8 cellular contexts compared by ENCODE assay signal in the genomic region with DNA sequence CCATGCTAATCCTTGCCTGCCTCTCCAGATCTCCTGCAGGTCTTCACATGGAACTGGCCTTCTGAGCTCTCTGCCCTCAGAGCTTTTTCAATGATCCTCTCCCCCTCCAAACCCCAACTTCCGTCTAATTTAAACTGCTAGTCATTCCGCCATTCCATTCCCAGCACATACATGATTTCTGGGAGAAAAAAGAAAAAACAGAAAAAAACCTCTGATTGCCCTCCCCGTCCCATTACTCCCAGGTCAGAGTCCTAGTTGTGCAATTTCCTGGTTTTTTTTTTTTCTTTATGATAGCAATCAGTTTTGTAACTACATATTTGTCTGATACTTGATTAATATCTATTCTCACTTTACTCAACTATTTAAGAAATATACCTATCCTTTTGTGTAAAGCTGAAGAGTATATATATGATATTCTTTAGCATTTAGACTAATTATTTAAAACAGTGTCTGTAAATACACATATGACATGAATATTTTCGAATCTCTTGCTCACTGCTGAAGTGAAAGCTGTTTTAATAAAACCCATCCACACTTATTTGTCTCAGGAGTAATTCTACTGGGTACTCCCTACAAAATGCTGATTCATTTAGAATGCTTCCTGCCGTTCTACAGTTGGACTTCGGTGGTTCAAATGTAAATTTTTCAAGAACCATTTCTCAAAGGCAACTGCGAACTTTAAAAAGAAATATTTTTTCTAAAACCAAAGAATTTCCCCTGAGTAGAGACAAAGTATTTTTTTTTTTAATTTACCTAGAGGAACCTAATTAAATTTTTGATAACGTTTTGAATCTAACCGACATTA. TPM values are rescaled to one million over a fixed set of nuclear protein-coding genes. Genes with fewer than 3 reads are reported as not detected.
DNase-seq lines count a peak whose midpoint lies in the region; ATAC-seq and TF ChIP-seq lines count a peak whose summit lies in the region.

No MANE protein-coding gene starts in this region.

- ATAC-seq in gastrocnemius medialis (no peak), HG03571 (IDR thresholded peaks at IDR 0.05; ENCODE audit: unreplicated experiment) (no peak), HG03280 (IDR thresholded peaks at IDR 0.05; ENCODE audit: unreplicated experiment) (no peak)

- peak overlapping the region; percentile 90 for H3K4me3 ChIP-seq in HFF-Myc (replicated peaks; ENCODE audit: low read depth, low read length)
- peak overlapping the region; percentile 68 to 88 (median 72) for H3K4me3 ChIP-seq in gastrocnemius medialis

- H3K9me3 ChIP-seq in gastrocnemius medialis: no peaks in the 10 kb centered on the region

- H3K4me1 ChIP-seq in gastrocnemius medialis: peaks cover 10 to 15% of the 10 kb centered on the region in 2 donors

- no peaks in the 10 kb centered on the region for H3K27me3 ChIP-seq in gastrocnemius medialis

- peak overlapping the region; percentile 97 for H3K27ac ChIP-seq in VCaP
- H3K27ac ChIP-seq in gastrocnemius medialis: peak overlapping the region; percentile 91 to 98 (median 94)

- peaks cover 0 to 46% of the 10 kb centered on the region in 2 donors for H3K36me3 ChIP-seq in gastrocnemius medialis

- TF ChIP-seq CTCF in HFF-Myc (IDR thresholded peaks at IDR 0.05; ENCODE audit: low read depth, low read length, missing control alignments) (no peak), VCaP (conservative IDR thresholded peaks at IDR 0.05) (no peak), gastrocnemius medialis (IDR thresholded peaks at IDR 0.05 in 4 of 5, conservative IDR thresholded peaks at IDR 0.05 in 1 of 5) (no peak)

- in situ Hi-C loops in gastrocnemius medialis (cut with MboI; ENCODE audit: low sequenced_read_pairs in 4 of 4): loop anchor here (10.0 to 25.0 kb wide), 5 partner anchors 91 to 599 kb away; a partner anchor contains a TSS

- DNase-seq in AML-193 (lab: John Stamatoyannopoulos, UW): peak; percentile 30 to 36
- DNase-seq in HFF-Myc (ENCODE audit: extremely low read depth, low read depth): no peak
- DNase-seq in glomerular visceral epithelial cell (ENCODE audit: extremely low spot score): peak; percentile 33
- DNase-seq in gastrocnemius medialis: no peak
- DNase-seq in 8988T: no peak

- intact Hi-C loops in gastrocnemius medialis (cut with DNase I; ENCODE audit: low total_unique reads): loop anchor here (2.0 kb wide), 1 partner anchor 633 kb away; a partner anchor contains a TSS

- no peak for TF ChIP-seq POLR2A in gastrocnemius medialis (IDR thresholded peaks at IDR 0.05)

RNA-seq across cellular contexts. Expression of a gene that starts 1.5 kb away (rescaled TPM):
- total RNA-seq in gastrocnemius medialis: 100 to 1,000 TPM; 177 to 325 (median 232) TPM

RNA-seq across cellular contexts. Expression of a gene that starts 7.2 kb away (rescaled TPM):
- total RNA-seq in gastrocnemius medialis: 10 to 100 TPM in 3 of 4 donors, 1 to 10 TPM in 1; 9.8 to 38.8 (median 14.7) TPM

Comparison
In these comparisons a context has a peak if more than half of its experiments do, and no peak if none do; other contexts are left out.
1. DNase-seq: peak in AML-193 (2 of 2) and glomerular visceral epithelial cell (single experiment); none in HFF-Myc (single experiment), gastrocnemius medialis (0 of 2) and 8988T (single experiment).